Comparison of ENCODE assay signal across 15 cellular contexts in the genomic region with DNA sequence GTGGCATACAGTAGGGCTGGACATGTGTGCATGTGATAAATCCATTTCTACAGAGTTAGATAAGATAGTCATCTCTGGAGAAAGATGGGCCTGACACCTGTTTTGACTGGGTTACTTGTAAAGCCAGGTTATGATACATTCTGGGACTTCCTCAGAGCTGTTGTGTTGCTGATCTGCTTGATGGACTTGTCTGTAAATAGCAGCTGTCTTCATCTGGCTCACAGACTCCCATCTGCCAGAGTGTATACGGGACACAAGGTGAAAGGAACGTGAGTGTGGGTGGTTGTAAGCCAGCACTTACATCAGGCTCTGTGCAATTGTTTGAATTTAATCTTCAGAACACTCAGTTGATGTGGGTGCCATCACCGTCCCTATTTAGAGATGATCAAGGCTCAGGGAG. TPM values are rescaled to one million over a fixed set of nuclear protein-coding genes. Genes with fewer than 3 reads are reported as not detected.
DNase-seq lines count a peak whose midpoint lies in the region; ATAC-seq and TF ChIP-seq lines count a peak whose summit lies in the region.
"Had no signal": no experiment of that assay in that cellular context is flagged by ENCODE, and none has a peak within 500 bp of the region (broad histone marks: within the 10 kb centered on the region; RNA-seq: fewer than 3 reads in every experiment).

No MANE protein-coding gene starts in this region.

- no peaks in the 10 kb centered on the region for H3K27me3 Mint-ChIP-seq in activated CD4-positive, alpha-beta memory T cell treated with anti-CD3 and anti-CD28 coated beads, Interleukin-2, amount 10 ng/mL, durations not matched to agents 7 days and 5 days

- POLR2A ChIA-PET in activated CD4-positive, alpha-beta memory T cell treated with anti-CD3 and anti-CD28 coated beads, Interleukin-2, amount 10 ng/mL, durations not matched to agents 7 days and 5 days (lab: Charles Lee), result no interaction called here

- H3K27ac ChIP-seq in dorsolateral prefrontal cortex, result peak overlapping the region in 34 of 59 donors; percentile 1 to 85 (median 38)
- H3K27ac ChIP-seq in gastrocnemius medialis, result peak overlapping the region; percentile 68 to 79 (median 77)
- no peak overlapping the region for H3K27ac ChIP-seq in thyroid gland
- H3K27ac ChIP-seq: BLaER1 treated with 17β-estradiol and CSF1 and Interleukin-3, amounts not matched to agents 10 nM and 100 nM had no signal

- no peaks in the 10 kb centered on the region for H3K9me3 Mint-ChIP-seq in activated CD4-positive, alpha-beta memory T cell treated with anti-CD3 and anti-CD28 coated beads, Interleukin-2, amount 10 ng/mL, durations not matched to agents 7 days and 5 days
- H3K9me3 Mint-ChIP-seq: activated naive CD8-positive, alpha-beta T cell treated with anti-CD3 and anti-CD28 coated beads, Interleukin-2, amount 10 ng/mL, durations not matched to agents 7 days and 5 days had no signal

- TF ChIP-seq CTCF in dorsolateral prefrontal cortex (IDR thresholded peaks at IDR 0.05 in 54 of 56, conservative IDR thresholded peaks at IDR 0.05 in 2 of 56; ENCODE audit: low read depth in 1 of 56, partially characterized antibody in 56 of 56) (no peak), gastrocnemius medialis (IDR thresholded peaks at IDR 0.05 in 4 of 5, conservative IDR thresholded peaks at IDR 0.05 in 1 of 5) (no peak), thyroid gland (IDR thresholded peaks at IDR 0.05) (no peak)

- 89 to 93% methylated on average over 3 of the region's 3 CpGs for WGBS in thyroid gland, 2 donors

- no peaks in the 10 kb centered on the region for H3K36me3 Mint-ChIP-seq in activated CD4-positive, alpha-beta memory T cell treated with anti-CD3 and anti-CD28 coated beads, Interleukin-2, amount 10 ng/mL, durations not matched to agents 7 days and 5 days (ENCODE audit: low read depth)

- H3K36me3 ChIP-seq in gastrocnemius medialis (no peaks in the 10 kb centered on the region), thyroid gland (no peaks in the 10 kb centered on the region)
- H3K36me3 ChIP-seq: BLaER1 treated with 17β-estradiol and CSF1 and Interleukin-3, amounts not matched to agents 10 nM and 100 nM had no signal

- peak; percentile 47 for ATAC-seq in GM18867 (IDR thresholded peaks at IDR 0.05; ENCODE audit: unreplicated experiment)
- ATAC-seq in HG02759 (IDR thresholded peaks at IDR 0.05; ENCODE audit: unreplicated experiment), result peak; percentile 71
- peak; percentile 83 to 90 for ATAC-seq in gastrocnemius medialis
- ATAC-seq: PC-3 had no signal

- peaks cover 20% of the 10 kb centered on the region for H3K4me1 Mint-ChIP-seq in activated CD4-positive, alpha-beta memory T cell treated with anti-CD3 and anti-CD28 coated beads, Interleukin-2, amount 10 ng/mL, durations not matched to agents 7 days and 5 days
- H3K4me1 Mint-ChIP-seq: activated naive CD8-positive, alpha-beta T cell treated with anti-CD3 and anti-CD28 coated beads, Interleukin-2, amount 10 ng/mL, durations not matched to agents 7 days and 5 days had no signal

- H3K4me3 Mint-ChIP-seq in activated CD4-positive, alpha-beta memory T cell treated with anti-CD3 and anti-CD28 coated beads, Interleukin-2, amount 10 ng/mL, durations not matched to agents 7 days and 5 days, result no peak overlapping the region
- H3K4me3 Mint-ChIP-seq: activated naive CD8-positive, alpha-beta T cell treated with anti-CD3 and anti-CD28 coated beads, Interleukin-2, amount 10 ng/mL, durations not matched to agents 7 days and 5 days had no signal

- no peaks in the 10 kb centered on the region for H3K27me3 ChIP-seq in dorsolateral prefrontal cortex
- H3K27me3 ChIP-seq in gastrocnemius medialis, result no peaks in the 10 kb centered on the region
- no peaks in the 10 kb centered on the region for H3K27me3 ChIP-seq in thyroid gland
- H3K27me3 ChIP-seq: BLaER1 treated with 17β-estradiol and CSF1 and Interleukin-3, amounts not matched to agents 10 nM and 100 nM had no signal

- CTCF ChIA-PET in activated CD4-positive, alpha-beta memory T cell treated with anti-CD3 and anti-CD28 coated beads, Interleukin-2, amount 10 ng/mL, durations not matched to agents 7 days and 5 days (lab: Charles Lee), result no interaction called here

- no peak for TF ChIP-seq POLR2A in gastrocnemius medialis (IDR thresholded peaks at IDR 0.05)
- no peak for TF ChIP-seq POLR2A in thyroid gland (IDR thresholded peaks at IDR 0.05)

- in situ Hi-C loops in gastrocnemius medialis (cut with MboI; ENCODE audit: low sequenced_read_pairs in 4 of 4), result no loop called here

- no peak overlapping the region for H3K27ac Mint-ChIP-seq in activated CD4-positive, alpha-beta memory T cell treated with anti-CD3 and anti-CD28 coated beads, Interleukin-2, amount 10 ng/mL, durations not matched to agents 7 days and 5 days
- H3K27ac Mint-ChIP-seq: activated naive CD8-positive, alpha-beta T cell treated with anti-CD3 and anti-CD28 coated beads, Interleukin-2, amount 10 ng/mL, durations not matched to agents 7 days and 5 days had no signal

- H3K9me3 ChIP-seq in gastrocnemius medialis, result no peaks in the 10 kb centered on the region
- H3K9me3 ChIP-seq in thyroid gland, result no peaks in the 10 kb centered on the region

- intact Hi-C loops in dorsolateral prefrontal cortex (cut with DNase I) (loop anchor here in 1 of 2 donors (5.0 kb wide), 1 partner anchor 49 kb away; the partner anchor contains the start of gene ZDHHC14), gastrocnemius medialis (cut with DNase I; ENCODE audit: low total_unique reads) (loop anchor here (2.0 to 5.0 kb wide), 3 partner anchors 49 to 114 kb away; partner anchors contain the start of gene ZDHHC14), thyroid gland (cut with DNase I) (no loop called here)

- H3K4me3 ChIP-seq in dorsolateral prefrontal cortex (no peak overlapping the region), gastrocnemius medialis (no peak overlapping the region), thyroid gland (replicated peaks in 1 of 3) (no peak overlapping the region)
- H3K4me3 ChIP-seq: BLaER1 treated with 17β-estradiol and CSF1 and Interleukin-3, amounts not matched to agents 10 nM and 100 nM had no signal

- DNase-seq in dorsolateral prefrontal cortex, result peak in 1 of 10 donors; percentile 60
- peak; percentile 71 to 75 for DNase-seq in gastrocnemius medialis
- no peak for DNase-seq in thyroid gland
- DNase-seq in activated effector memory CD4-positive, alpha-beta T cell treated with anti-CD3 and anti-CD28 coated beads, Interleukin-2, amount 50 U/mL, for 16 hours, result no peak
- DNase-seq in activated CD4-positive, alpha-beta memory T cell treated with anti-CD3 and anti-CD28 coated beads, Interleukin-2, amount 10 ng/mL, durations not matched to agents 7 days and 5 days, result no peak
- DNase-seq: activated naive CD8-positive, alpha-beta T cell treated with anti-CD3 and anti-CD28 coated beads, Interleukin-2, amount 10 ng/mL, durations not matched to agents 7 days and 5 days; DMS79 treated with DMSO at 0.1 percent for 48 hours; NCI-H1436; NCI-H446 treated with DMSO at 0.1 percent for 48 hours; small intestine; stimulated activated naive CD4-positive, alpha-beta T cell had no signal

- H3K4me1 ChIP-seq in gastrocnemius medialis (peaks cover 24 to 51% of the 10 kb centered on the region in 2 donors), thyroid gland (peaks cover 0 to 7% of the 10 kb centered on the region in 2 donors)

RNA-seq across cellular contexts. Expression of gene ZDHHC14, which starts 49.8 kb away (rescaled TPM):
- total RNA-seq in dorsolateral prefrontal cortex (10 to 100 TPM; 29.9 to 60.8 (median 40.9) TPM), gastrocnemius medialis (1 to 10 TPM; 3.7 to 7.7 (median 5.9) TPM), thyroid gland (10 to 100 TPM in 2 of 4 donors, 1 to 10 TPM in 2; 6.2 to 20.6 (median 15.1) TPM)
- total RNA-seq in activated CD4-positive, alpha-beta memory T cell treated with anti-CD3 and anti-CD28 coated beads, Interleukin-2, amount 10 ng/mL, durations not matched to agents 7 days and 5 days, result 1 to 10 TPM; 8.1 to 8.7 TPM

Comparison
In these comparisons a context has a peak if more than half of its experiments do, and no peak if none do; other contexts are left out.
1. DNase-seq: peak in gastrocnemius medialis (2 of 2); none in thyroid gland (0 of 2), activated effector memory CD4-positive, alpha-beta T cell treated with anti-CD3 and anti-CD28 coated beads, Interleukin-2, amount 50 U/mL, for 16 hours (single experiment) and activated CD4-positive, alpha-beta memory T cell treated with anti-CD3 and anti-CD28 coated beads, Interleukin-2, amount 10 ng/mL, durations not matched to agents 7 days and 5 days (single experiment).
2. H3K27ac ChIP-seq: peak in dorsolateral prefrontal cortex (34 of 59) and gastrocnemius medialis (4 of 4); none in thyroid gland (0 of 3).
3. Peak in every context shown above with its lines, with median percentiles within 50 percentile points of each other: ATAC-seq.